ENCODE assay signal across 8 cellular contexts in genomic region chr1:204350857-204351573, GRCh38. TPM values are rescaled to one million over a fixed set of nuclear protein-coding genes. Genes with fewer than 3 reads are reported as not detected.
A peak's percentile ranks its signal among the peaks of the same experiment; 100 is the strongest.
DNase-seq lines count a peak whose midpoint lies in the region; ATAC-seq and TF ChIP-seq lines count a peak whose summit lies in the region.

No MANE protein-coding gene starts in this region.

- no peak overlapping the region for H2AFZ ChIP-seq in neuron (ENCODE audit: low read depth, low read length)

- H3K4me3 ChIP-seq in fibroblast of pulmonary artery (replicated peaks; ENCODE audit: low read depth, low read length) (peak overlapping the region; percentile 19), neuron (ENCODE audit: low read length) (peak overlapping the region; percentile 56), prostate gland (no peak overlapping the region)

- TF ChIP-seq POLR2A in prostate gland (IDR thresholded peaks at IDR 0.05) = no peak

- H3K36me3 ChIP-seq in neuron (ENCODE audit: insufficient read depth, low read length) (no peaks in the 10 kb centered on the region), prostate gland (no peaks in the 10 kb centered on the region)

- intact Hi-C loops in prostate gland (cut with DNase I) = loop anchor here (5.0 kb wide), 1 partner anchor 89 kb away; no protein-coding TSS in a partner anchor

- H3K27me3 ChIP-seq in neuron (ENCODE audit: insufficient read depth, low read length) (no peaks in the 10 kb centered on the region), prostate gland (replicated peaks; ENCODE audit: insufficient read depth) (no peaks in the 10 kb centered on the region)

- TF ChIP-seq CTCF in fibroblast of pulmonary artery (IDR thresholded peaks at IDR 0.05; ENCODE audit: low read length, missing control alignments) (no peak), prostate gland (IDR thresholded peaks at IDR 0.05) (no peak)

- peak; percentile 69 for DNase-seq in EH (ENCODE audit: low read depth)
- DNase-seq in NCI-H524 (lab: John Stamatoyannopoulos, UW) = peak; percentile 80 to 89
- DNase-seq in fibroblast of pulmonary artery (ENCODE audit: low read depth) = peak; percentile 78
- no peak for DNase-seq in prostate gland (ENCODE audit: low spot score)

- WGBS in prostate gland = 35% methylated on average over 20 of the region's 20 CpGs

- H3K4me1 ChIP-seq in neuron (ENCODE audit: insufficient read depth, low read length) (peaks cover 45% of the 10 kb centered on the region), prostate gland (replicated peaks) (no peaks in the 10 kb centered on the region)

- no peaks in the 10 kb centered on the region for H3K9me3 ChIP-seq in neuron (ENCODE audit: low read length)
- no peaks in the 10 kb centered on the region for H3K9me3 ChIP-seq in prostate gland

- ATAC-seq in HG03520 (IDR thresholded peaks at IDR 0.05; ENCODE audit: unreplicated experiment) = no peak
- ATAC-seq in HG03097 (IDR thresholded peaks at IDR 0.05; ENCODE audit: low FRiP score, unreplicated experiment) = no peak
- ATAC-seq in GM21825 (IDR thresholded peaks at IDR 0.05; ENCODE audit: unreplicated experiment) = no peak

- no peak overlapping the region for H3K27ac ChIP-seq in prostate gland

RNA-seq across cellular contexts. Expression of gene PLEKHA6, which starts 8.7 kb away (rescaled TPM):
- 10 to 100 TPM; 24.5 to 49.3 TPM for total RNA-seq in prostate gland

Comparison
In these comparisons a context has a peak if more than half of its experiments do, and no peak if none do; other contexts are left out.
1. H3K4me3 ChIP-seq: peak in fibroblast of pulmonary artery (single experiment) and neuron (single experiment); none in prostate gland (0 of 2).